In genomic region chr13:42137856-42138537, GRCh38 we compare ENCODE assay signal across 17 cellular contexts.
A peak's percentile ranks its signal among the peaks of the same experiment; 100 is the strongest.
DNase-seq lines count a peak whose midpoint lies in the region; ATAC-seq and TF ChIP-seq lines count a peak whose summit lies in the region.
"Had no signal": no experiment of that assay in that cellular context is flagged by ENCODE, and none has a peak within 500 bp of the region (broad histone marks: within the 10 kb centered on the region; RNA-seq: fewer than 3 reads in every experiment).

No MANE protein-coding gene starts in this region.

- H3K4me3 Mint-ChIP-seq in stimulated activated effector memory CD8-positive, alpha-beta T cell treated with anti-CD3 and anti-CD28 coated beads, Interleukin-12 subunit alpha, Interleukin-12 subunit beta, amount 100 ng/mL, for 72 hours: no peak overlapping the region
- H3K4me3 Mint-ChIP-seq: memory B cell; stimulated activated naive CD8-positive, alpha-beta T cell treated with anti-CD3 and anti-CD28 coated beads, Interleukin-15, Interleukin-2, amounts not matched to agents 100 ng/mL and 50 ng/mL, for 24 hours had no signal

- ATAC-seq in GM19023 (IDR thresholded peaks at IDR 0.05; ENCODE audit: unreplicated experiment) (peak; percentile 51), HG03045 (IDR thresholded peaks at IDR 0.05; ENCODE audit: unreplicated experiment) (peak; percentile 69)
- peak; percentile 90 for ATAC-seq in stimulated activated effector memory CD8-positive, alpha-beta T cell treated with anti-CD3 and anti-CD28 coated beads, Interleukin-12 subunit alpha, Interleukin-12 subunit beta, amount 100 ng/mL, for 72 hours
- ATAC-seq: sciatic nerve had no signal

- H3K27ac Mint-ChIP-seq in stimulated activated effector memory CD8-positive, alpha-beta T cell treated with anti-CD3 and anti-CD28 coated beads, Interleukin-12 subunit alpha, Interleukin-12 subunit beta, amount 100 ng/mL, for 72 hours: no peak overlapping the region
- H3K27ac Mint-ChIP-seq: memory B cell; stimulated activated naive CD8-positive, alpha-beta T cell treated with anti-CD3 and anti-CD28 coated beads, Interleukin-15, Interleukin-2, amounts not matched to agents 100 ng/mL and 50 ng/mL, for 24 hours had no signal

- no peak overlapping the region for H3K4me3 ChIP-seq in cardiac fibroblast (replicated peaks in 1 of 2; ENCODE audit: low read depth in 2 of 2, low read length in 2 of 2)
- H3K4me3 ChIP-seq: esophagus squamous epithelium, PC-9 had no signal

- TF ChIP-seq CTCF in cardiac fibroblast (IDR thresholded peaks at IDR 0.05; ENCODE audit: low read depth, low read length): no peak

- no peaks in the 10 kb centered on the region for H3K9me3 Mint-ChIP-seq in stimulated activated effector memory CD8-positive, alpha-beta T cell treated with anti-CD3 and anti-CD28 coated beads, Interleukin-12 subunit alpha, Interleukin-12 subunit beta, amount 100 ng/mL, for 72 hours

- DNase-seq in cardiac fibroblast (ENCODE audit: low read depth in 2 of 2) (peak; percentile 28 to 78), NCI-H1930 (lab: John Stamatoyannopoulos, UW) (no peak), hypothalamus (lab: John Stamatoyannopoulos, UW) (no peak), glomerular visceral epithelial cell (ENCODE audit: extremely low spot score) (no peak)
- DNase-seq in stimulated activated effector memory CD8-positive, alpha-beta T cell treated with anti-CD3 and anti-CD28 coated beads, Interleukin-12 subunit alpha, Interleukin-12 subunit beta, amount 100 ng/mL, for 72 hours (ENCODE audit: low spot score in 2 of 2): no peak
- DNase-seq: activated T-cell treated with anti-CD3 and anti-CD28 coated beads for 4 hours, C1 segment of cervical spinal cord, esophagus squamous epithelium, KBM-7, NCI-H1417 treated with DMSO at 0.1 percent for 48 hours, NCI-H524, PC-9 had no signal

- no peaks in the 10 kb centered on the region for H3K36me3 Mint-ChIP-seq in stimulated activated effector memory CD8-positive, alpha-beta T cell treated with anti-CD3 and anti-CD28 coated beads, Interleukin-12 subunit alpha, Interleukin-12 subunit beta, amount 100 ng/mL, for 72 hours

- no peaks in the 10 kb centered on the region for H3K4me1 Mint-ChIP-seq in stimulated activated effector memory CD8-positive, alpha-beta T cell treated with anti-CD3 and anti-CD28 coated beads, Interleukin-12 subunit alpha, Interleukin-12 subunit beta, amount 100 ng/mL, for 72 hours
- H3K4me1 Mint-ChIP-seq: memory B cell had no signal

Comparison
In these comparisons a context has a peak if more than half of its experiments do, and no peak if none do; other contexts are left out.
1. DNase-seq: peak in cardiac fibroblast (2 of 2); none in stimulated activated effector memory CD8-positive, alpha-beta T cell treated with anti-CD3 and anti-CD28 coated beads, Interleukin-12 subunit alpha, Interleukin-12 subunit beta, amount 100 ng/mL, for 72 hours (0 of 2), NCI-H1930 (0 of 2), hypothalamus (0 of 51) and glomerular visceral epithelial cell (single experiment).
2. Peak in every context shown above with its lines, with median percentiles within 50 percentile points of each other: ATAC-seq.